1 cellular context compared by ENCODE assay signal in genomic region chr14:102078840-102079699, GRCh38.
TF ChIP-seq lines count a peak whose summit lies in the region.

No MANE protein-coding gene starts in this region.

TF ChIP-seq in HepG2, 621 proteins besides CTCF, POLR2A, EP300 and RAD21 (continued from another document):
- TF ChIP-seq PATZ1 (CRISPR knock-in tag; IDR thresholded peaks at IDR 0.05) (no peak), KAT8 (CRISPR knock-in tag; IDR thresholded peaks at IDR 0.05) (no peak), FOXA1 (IDR thresholded peaks at IDR 0.05) (no peak), FOXA1 (CRISPR knock-in tag; IDR thresholded peaks at IDR 0.05) (no peak), RBFOX2 (IDR thresholded peaks at IDR 0.05; ENCODE audit: low read depth, low read length) (peak; percentile 43; the same call in 1 of the 2 replicates), SNAPC4 (CRISPR knock-in tag; IDR thresholded peaks at IDR 0.05) (no peak), ELF1 (CRISPR knock-in tag; IDR thresholded peaks at IDR 0.05) (no peak), ZBTB14 (CRISPR knock-in tag; IDR thresholded peaks at IDR 0.05) (no peak), BRD4 (CRISPR knock-in tag; IDR thresholded peaks at IDR 0.05) (no peak), ZBED4 (CRISPR knock-in tag; IDR thresholded peaks at IDR 0.05; ENCODE audit: borderline replicate concordance) (no peak), ZNF251 (CRISPR knock-in tag; IDR thresholded peaks at IDR 0.05) (no peak), POLR2G (IDR thresholded peaks at IDR 0.05; ENCODE audit: low read depth, low read length) (peak; percentile 52; the same call in 1 of the 2 replicates), ZNF333 (CRISPR knock-in tag; IDR thresholded peaks at IDR 0.05; ENCODE audit: borderline replicate concordance) (no peak), JUND (CRISPR knock-in tag; IDR thresholded peaks at IDR 0.05) (no peak), ZNF883 (CRISPR knock-in tag; IDR thresholded peaks at IDR 0.05; ENCODE audit: not compliant biosample characterization) (no peak), AGO2 (optimal IDR thresholded peaks at IDR 0.05; ENCODE audit: low read depth, low read length) (peak; percentile 57)
- TF ChIP-seq, protein P1, sequence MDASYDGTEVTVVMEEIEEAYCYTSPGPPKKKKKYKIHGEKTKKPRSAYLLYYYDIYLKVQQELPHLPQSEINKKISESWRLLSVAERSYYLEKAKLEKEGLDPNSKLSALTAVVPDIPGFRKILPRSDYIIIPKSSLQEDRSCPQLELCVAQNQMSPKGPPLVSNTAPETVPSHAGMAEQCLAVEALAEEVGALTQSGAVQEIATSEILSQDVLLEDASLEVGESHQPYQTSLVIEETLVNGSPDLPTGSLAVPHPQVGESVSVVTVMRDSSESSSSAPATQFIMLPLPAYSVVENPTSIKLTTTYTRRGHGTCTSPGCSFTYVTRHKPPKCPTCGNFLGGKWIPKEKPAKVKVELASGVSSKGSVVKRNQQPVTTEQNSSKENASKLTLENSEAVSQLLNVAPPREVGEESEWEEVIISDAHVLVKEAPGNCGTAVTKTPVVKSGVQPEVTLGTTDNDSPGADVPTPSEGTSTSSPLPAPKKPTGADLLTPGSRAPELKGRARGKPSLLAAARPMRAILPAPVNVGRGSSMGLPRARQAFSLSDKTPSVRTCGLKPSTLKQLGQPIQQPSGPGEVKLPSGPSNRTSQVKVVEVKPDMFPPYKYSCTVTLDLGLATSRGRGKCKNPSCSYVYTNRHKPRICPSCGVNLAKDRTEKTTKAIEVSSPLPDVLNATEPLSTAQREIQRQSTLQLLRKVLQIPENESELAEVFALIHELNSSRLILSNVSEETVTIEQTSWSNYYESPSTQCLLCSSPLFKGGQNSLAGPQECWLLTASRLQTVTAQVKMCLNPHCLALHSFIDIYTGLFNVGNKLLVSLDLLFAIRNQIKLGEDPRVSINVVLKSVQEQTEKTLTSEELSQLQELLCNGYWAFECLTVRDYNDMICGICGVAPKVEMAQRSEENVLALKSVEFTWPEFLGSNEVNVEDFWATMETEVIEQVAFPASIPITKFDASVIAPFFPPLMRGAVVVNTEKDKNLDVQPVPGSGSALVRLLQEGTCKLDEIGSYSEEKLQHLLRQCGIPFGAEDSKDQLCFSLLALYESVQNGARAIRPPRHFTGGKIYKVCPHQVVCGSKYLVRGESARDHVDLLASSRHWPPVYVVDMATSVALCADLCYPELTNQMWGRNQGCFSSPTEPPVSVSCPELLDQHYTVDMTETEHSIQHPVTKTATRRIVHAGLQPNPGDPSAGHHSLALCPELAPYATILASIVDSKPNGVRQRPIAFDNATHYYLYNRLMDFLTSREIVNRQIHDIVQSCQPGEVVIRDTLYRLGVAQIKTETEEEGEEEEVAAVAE (CRISPR knock-in tag; IDR thresholded peaks at IDR 0.05; ENCODE audit: borderline replicate concordance): 0 out of 2 replicates have a peak, but pooled peaks have one; percentile 14
- TF ChIP-seq, protein P2, sequence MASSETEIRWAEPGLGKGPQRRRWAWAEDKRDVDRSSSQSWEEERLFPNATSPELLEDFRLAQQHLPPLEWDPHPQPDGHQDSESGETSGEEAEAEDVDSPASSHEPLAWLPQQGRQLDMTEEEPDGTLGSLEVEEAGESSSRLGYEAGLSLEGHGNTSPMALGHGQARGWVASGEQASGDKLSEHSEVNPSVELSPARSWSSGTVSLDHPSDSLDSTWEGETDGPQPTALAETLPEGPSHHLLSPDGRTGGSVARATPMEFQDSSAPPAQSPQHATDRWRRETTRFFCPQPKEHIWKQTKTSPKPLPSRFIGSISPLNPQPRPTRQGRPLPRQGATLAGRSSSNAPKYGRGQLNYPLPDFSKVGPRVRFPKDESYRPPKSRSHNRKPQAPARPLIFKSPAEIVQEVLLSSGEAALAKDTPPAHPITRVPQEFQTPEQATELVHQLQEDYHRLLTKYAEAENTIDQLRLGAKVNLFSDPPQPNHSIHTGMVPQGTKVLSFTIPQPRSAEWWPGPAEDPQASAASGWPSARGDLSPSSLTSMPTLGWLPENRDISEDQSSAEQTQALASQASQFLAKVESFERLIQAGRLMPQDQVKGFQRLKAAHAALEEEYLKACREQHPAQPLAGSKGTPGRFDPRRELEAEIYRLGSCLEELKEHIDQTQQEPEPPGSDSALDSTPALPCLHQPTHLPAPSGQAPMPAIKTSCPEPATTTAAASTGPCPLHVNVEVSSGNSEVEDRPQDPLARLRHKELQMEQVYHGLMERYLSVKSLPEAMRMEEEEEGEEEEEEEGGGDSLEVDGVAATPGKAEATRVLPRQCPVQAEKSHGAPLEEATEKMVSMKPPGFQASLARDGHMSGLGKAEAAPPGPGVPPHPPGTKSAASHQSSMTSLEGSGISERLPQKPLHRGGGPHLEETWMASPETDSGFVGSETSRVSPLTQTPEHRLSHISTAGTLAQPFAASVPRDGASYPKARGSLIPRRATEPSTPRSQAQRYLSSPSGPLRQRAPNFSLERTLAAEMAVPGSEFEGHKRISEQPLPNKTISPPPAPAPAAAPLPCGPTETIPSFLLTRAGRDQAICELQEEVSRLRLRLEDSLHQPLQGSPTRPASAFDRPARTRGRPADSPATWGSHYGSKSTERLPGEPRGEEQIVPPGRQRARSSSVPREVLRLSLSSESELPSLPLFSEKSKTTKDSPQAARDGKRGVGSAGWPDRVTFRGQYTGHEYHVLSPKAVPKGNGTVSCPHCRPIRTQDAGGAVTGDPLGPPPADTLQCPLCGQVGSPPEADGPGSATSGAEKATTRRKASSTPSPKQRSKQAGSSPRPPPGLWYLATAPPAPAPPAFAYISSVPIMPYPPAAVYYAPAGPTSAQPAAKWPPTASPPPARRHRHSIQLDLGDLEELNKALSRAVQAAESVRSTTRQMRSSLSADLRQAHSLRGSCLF (CRISPR knock-in tag; IDR thresholded peaks at IDR 0.05; ENCODE audit: borderline replicate concordance): no peak
- TF ChIP-seq, protein P3, sequence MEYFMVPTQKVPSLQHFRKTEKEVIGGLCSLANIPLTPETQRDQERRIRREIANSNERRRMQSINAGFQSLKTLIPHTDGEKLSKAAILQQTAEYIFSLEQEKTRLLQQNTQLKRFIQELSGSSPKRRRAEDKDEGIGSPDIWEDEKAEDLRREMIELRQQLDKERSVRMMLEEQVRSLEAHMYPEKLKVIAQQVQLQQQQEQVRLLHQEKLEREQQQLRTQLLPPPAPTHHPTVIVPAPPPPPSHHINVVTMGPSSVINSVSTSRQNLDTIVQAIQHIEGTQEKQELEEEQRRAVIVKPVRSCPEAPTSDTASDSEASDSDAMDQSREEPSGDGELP (IDR thresholded peaks at IDR 0.05; ENCODE audit: borderline replicate concordance, low read depth): no peak
- TF ChIP-seq, protein P4, sequence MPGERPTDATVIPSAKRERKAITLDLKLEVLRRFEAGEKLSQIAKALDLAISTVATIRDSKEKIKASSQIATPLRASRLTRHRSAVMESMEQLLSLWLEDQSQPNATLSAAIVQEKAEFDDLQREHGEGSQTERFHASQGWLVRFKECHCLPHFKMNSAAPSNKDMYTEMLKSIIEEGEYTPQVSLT (CRISPR knock-in tag; IDR thresholded peaks at IDR 0.05; ENCODE audit: borderline replicate concordance, low read depth): no peak
